ENCODE assay signal across 1 cellular context in the genomic region with DNA sequence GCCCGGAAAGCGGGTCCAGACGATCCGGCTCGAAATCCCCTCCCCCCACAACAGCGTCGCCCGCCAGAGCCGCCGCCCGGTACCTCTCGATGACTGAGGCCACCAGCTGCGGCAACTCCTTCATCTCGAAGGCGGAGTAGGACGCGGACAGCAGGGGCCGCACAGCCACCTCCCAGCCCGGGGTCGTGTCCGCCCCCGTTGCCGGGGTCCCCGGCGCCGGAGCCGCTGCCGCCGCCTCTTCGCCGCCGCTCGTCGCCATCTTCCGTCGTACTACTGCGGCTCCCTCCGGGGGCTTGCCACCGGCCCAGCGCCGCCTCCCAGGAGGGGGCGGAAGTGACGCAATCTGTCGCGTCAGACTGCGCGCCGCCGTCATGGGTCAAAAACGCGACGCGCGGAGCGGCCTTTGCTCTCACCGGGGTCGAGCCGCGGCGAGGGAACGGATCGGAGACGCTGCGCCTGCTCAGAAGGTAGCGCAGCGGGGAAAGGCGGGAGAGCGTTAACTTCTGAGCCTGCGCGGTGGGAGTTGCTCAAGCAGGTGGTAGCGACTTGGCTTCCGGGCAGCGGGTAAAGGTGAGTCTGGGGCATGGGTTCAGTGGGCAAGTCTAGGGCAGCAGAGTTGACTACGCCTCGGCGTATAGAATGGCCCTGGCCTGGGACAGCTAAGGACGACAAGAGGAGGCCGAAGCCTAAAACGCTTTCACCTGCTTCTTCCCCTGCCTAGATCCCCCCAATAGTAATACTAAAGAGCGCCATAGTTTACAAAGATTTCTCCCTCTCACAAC.
TF ChIP-seq lines count a peak whose summit lies in the region.

Gene UBR4, minus strand, starts transcription at position 277 of the 782 bp plus-strand sequence. Its CDS starts 18 bp downstream, at position 259.

TF ChIP-seq in GM12878, 131 proteins besides CTCF, POLR2A, EP300 and RAD21 (continued from another document and continues in another):
- no peak for TF ChIP-seq E2F4 (IDR thresholded peaks at IDR 0.05; ENCODE audit: low read depth, low read length)
- TF ChIP-seq MLLT1 (IDR thresholded peaks at IDR 0.05): peak; percentile 39; the same call in 1 of the 2 replicates
- no peak for TF ChIP-seq NFIC (IDR thresholded peaks at IDR 0.05; ENCODE audit: low read depth, low read length)
- peak; percentile 73; the same call in 1 of the 2 replicates for TF ChIP-seq PAX5 (IDR thresholded peaks at IDR 0.05; ENCODE audit: borderline replicate concordance, low read depth, low read length)
- no peak; the same call in 1 of the 2 replicates for TF ChIP-seq TARDBP (IDR thresholded peaks at IDR 0.05; ENCODE audit: borderline replicate concordance)
- TF ChIP-seq CBFB (IDR thresholded peaks at IDR 0.05; ENCODE audit: low read depth): peak; percentile 54; the same call in 1 of the 2 replicates
- TF ChIP-seq RUNX3 (IDR thresholded peaks at IDR 0.05; ENCODE audit: low read length): peak; percentile 13; the same call in 1 of the 2 replicates
- TF ChIP-seq POU2F2 (IDR thresholded peaks at IDR 0.05; ENCODE audit: borderline replicate concordance, low read depth, low read length): no peak; the same call in 2 of the 3 replicates
- peak; percentile 85; the same call in 1 of the 2 replicates for TF ChIP-seq ESRRA (IDR thresholded peaks at IDR 0.05; ENCODE audit: low read length)
- TF ChIP-seq E4F1 (IDR thresholded peaks at IDR 0.05; ENCODE audit: borderline replicate concordance, partially characterized antibody): no peak
- TF ChIP-seq ZNF622 (IDR thresholded peaks at IDR 0.05): no peak
- peak; percentile 74 for TF ChIP-seq ATF7 (IDR thresholded peaks at IDR 0.05; ENCODE audit: low read depth)
- no peak; a peak in 1 of 4 replicates for TF ChIP-seq IKZF2 (IDR thresholded peaks at IDR 0.05)
- TF ChIP-seq IKZF1 (conservative IDR thresholded peaks at IDR 0.05): peak; percentile 89
- TF ChIP-seq, protein P1, sequence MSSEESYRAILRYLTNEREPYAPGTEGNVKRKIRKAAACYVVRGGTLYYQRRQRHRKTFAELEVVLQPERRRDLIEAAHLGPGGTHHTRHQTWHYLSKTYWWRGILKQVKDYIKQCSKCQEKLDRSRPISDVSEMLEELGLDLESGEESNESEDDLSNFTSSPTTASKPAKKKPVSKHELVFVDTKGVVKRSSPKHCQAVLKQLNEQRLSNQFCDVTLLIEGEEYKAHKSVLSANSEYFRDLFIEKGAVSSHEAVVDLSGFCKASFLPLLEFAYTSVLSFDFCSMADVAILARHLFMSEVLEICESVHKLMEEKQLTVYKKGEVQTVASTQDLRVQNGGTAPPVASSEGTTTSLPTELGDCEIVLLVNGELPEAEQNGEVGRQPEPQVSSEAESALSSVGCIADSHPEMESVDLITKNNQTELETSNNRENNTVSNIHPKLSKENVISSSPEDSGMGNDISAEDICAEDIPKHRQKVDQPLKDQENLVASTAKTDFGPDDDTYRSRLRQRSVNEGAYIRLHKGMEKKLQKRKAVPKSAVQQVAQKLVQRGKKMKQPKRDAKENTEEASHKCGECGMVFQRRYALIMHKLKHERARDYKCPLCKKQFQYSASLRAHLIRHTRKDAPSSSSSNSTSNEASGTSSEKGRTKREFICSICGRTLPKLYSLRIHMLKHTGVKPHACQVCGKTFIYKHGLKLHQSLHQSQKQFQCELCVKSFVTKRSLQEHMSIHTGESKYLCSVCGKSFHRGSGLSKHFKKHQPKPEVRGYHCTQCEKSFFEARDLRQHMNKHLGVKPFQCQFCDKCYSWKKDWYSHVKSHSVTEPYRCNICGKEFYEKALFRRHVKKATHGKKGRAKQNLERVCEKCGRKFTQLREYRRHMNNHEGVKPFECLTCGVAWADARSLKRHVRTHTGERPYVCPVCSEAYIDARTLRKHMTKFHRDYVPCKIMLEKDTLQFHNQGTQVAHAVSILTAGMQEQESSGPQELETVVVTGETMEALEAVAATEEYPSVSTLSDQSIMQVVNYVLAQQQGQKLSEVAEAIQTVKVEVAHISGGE (CRISPR knock-in tag; IDR thresholded peaks at IDR 0.05): no peak
- no peak for TF ChIP-seq SIN3A (IDR thresholded peaks at IDR 0.05; ENCODE audit: low read depth, low read length)
- TF ChIP-seq SUZ12 (IDR thresholded peaks at IDR 0.05; ENCODE audit: unreplicated experiment): no peak
- TF ChIP-seq SMC3 (IDR thresholded peaks at IDR 0.05; ENCODE audit: borderline replicate concordance, low read length): no peak
- TF ChIP-seq NKRF (conservative IDR thresholded peaks at IDR 0.05): peak; percentile 69
- TF ChIP-seq MAX (IDR thresholded peaks at IDR 0.05; ENCODE audit: low read depth, low read length): peak; percentile 80
- TF ChIP-seq, protein P2, sequence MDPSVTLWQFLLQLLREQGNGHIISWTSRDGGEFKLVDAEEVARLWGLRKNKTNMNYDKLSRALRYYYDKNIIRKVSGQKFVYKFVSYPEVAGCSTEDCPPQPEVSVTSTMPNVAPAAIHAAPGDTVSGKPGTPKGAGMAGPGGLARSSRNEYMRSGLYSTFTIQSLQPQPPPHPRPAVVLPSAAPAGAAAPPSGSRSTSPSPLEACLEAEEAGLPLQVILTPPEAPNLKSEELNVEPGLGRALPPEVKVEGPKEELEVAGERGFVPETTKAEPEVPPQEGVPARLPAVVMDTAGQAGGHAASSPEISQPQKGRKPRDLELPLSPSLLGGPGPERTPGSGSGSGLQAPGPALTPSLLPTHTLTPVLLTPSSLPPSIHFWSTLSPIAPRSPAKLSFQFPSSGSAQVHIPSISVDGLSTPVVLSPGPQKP (IDR thresholded peaks at IDR 0.05; ENCODE audit: low read depth, low read length): peak; percentile 95
- TF ChIP-seq KAT2A (conservative IDR thresholded peaks at IDR 0.05; ENCODE audit: control insufficient read depth, low read depth, low read length): no peak
- TF ChIP-seq RAD51 (IDR thresholded peaks at IDR 0.05): no peak
- TF ChIP-seq BHLHE40 (IDR thresholded peaks at IDR 0.05; ENCODE audit: borderline replicate concordance in 1 of 2, low read depth in 2 of 2, low read length in 1 of 2): peak in 1 of 2 experiments; percentile 78; a peak in 2 of 4 replicates
- TF ChIP-seq, protein P3, sequence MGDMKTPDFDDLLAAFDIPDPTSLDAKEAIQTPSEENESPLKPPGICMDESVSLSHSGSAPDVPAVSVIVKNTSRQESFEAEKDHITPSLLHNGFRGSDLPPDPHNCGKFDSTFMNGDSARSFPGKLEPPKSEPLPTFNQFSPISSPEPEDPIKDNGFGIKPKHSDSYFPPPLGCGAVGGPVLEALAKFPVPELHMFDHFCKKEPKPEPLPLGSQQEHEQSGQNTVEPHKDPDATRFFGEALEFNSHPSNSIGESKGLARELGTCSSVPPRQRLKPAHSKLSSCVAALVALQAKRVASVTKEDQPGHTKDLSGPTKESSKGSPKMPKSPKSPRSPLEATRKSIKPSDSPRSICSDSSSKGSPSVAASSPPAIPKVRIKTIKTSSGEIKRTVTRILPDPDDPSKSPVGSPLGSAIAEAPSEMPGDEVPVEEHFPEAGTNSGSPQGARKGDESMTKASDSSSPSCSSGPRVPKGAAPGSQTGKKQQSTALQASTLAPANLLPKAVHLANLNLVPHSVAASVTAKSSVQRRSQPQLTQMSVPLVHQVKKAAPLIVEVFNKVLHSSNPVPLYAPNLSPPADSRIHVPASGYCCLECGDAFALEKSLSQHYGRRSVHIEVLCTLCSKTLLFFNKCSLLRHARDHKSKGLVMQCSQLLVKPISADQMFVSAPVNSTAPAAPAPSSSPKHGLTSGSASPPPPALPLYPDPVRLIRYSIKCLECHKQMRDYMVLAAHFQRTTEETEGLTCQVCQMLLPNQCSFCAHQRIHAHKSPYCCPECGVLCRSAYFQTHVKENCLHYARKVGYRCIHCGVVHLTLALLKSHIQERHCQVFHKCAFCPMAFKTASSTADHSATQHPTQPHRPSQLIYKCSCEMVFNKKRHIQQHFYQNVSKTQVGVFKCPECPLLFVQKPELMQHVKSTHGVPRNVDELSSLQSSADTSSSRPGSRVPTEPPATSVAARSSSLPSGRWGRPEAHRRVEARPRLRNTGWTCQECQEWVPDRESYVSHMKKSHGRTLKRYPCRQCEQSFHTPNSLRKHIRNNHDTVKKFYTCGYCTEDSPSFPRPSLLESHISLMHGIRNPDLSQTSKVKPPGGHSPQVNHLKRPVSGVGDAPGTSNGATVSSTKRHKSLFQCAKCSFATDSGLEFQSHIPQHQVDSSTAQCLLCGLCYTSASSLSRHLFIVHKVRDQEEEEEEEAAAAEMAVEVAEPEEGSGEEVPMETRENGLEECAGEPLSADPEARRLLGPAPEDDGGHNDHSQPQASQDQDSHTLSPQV (IDR thresholded peaks at IDR 0.05): no peak
- TF ChIP-seq CHD4 (IDR thresholded peaks at IDR 0.05): no peak
- no peak for TF ChIP-seq SUPT20H (IDR thresholded peaks at IDR 0.05; ENCODE audit: borderline replicate concordance, control insufficient read depth, low read depth, low read length)
- no peak for TF ChIP-seq ZSCAN29 (IDR thresholded peaks at IDR 0.05)
- peak; percentile 58 for TF ChIP-seq SIX5 (IDR thresholded peaks at IDR 0.05; ENCODE audit: low read depth, low read length, severe bottlenecking)
- TF ChIP-seq, protein P4, sequence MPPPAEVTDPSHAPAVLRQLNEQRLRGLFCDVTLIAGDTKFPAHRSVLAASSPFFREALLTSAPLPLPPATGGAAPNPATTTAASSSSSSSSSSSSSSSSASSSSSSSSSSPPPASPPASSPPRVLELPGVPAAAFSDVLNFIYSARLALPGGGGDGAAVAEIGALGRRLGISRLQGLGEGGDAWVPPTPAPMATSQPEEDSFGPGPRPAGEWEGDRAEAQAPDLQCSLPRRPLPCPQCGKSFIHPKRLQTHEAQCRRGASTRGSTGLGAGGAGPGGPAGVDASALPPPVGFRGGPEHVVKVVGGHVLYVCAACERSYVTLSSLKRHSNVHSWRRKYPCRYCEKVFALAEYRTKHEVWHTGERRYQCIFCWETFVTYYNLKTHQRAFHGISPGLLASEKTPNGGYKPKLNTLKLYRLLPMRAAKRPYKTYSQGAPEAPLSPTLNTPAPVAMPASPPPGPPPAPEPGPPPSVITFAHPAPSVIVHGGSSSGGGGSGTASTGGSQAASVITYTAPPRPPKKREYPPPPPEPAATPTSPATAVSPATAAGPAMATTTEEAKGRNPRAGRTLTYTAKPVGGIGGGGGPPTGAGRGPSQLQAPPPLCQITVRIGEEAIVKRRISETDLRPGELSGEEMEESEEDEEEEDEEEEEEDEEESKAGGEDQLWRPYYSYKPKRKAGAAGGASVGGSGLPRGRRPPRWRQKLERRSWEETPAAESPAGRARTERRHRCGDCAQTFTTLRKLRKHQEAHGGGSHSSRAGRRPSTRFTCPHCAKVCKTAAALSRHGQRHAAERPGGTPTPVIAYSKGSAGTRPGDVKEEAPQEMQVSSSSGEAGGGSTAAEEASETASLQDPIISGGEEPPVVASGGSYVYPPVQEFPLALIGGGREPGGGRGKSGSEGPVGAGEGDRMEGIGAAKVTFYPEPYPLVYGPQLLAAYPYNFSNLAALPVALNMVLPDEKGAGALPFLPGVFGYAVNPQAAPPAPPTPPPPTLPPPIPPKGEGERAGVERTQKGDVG (CRISPR knock-in tag; IDR thresholded peaks at IDR 0.05): no peak
- peak; percentile 69 for TF ChIP-seq NRF1 (conservative IDR thresholded peaks at IDR 0.05; ENCODE audit: low read depth, low read length)
- peak; percentile 90 for TF ChIP-seq LARP7 (IDR thresholded peaks at IDR 0.05)
- no peak for TF ChIP-seq WRNIP1 (IDR thresholded peaks at IDR 0.05; ENCODE audit: borderline replicate concordance, low read depth, low read length)
- TF ChIP-seq MTA3 (IDR thresholded peaks at IDR 0.05; ENCODE audit: borderline replicate concordance, low read length): no peak; the same call in 1 of the 2 replicates
